2 cellular contexts compared by ENCODE assay signal in the genomic region with DNA sequence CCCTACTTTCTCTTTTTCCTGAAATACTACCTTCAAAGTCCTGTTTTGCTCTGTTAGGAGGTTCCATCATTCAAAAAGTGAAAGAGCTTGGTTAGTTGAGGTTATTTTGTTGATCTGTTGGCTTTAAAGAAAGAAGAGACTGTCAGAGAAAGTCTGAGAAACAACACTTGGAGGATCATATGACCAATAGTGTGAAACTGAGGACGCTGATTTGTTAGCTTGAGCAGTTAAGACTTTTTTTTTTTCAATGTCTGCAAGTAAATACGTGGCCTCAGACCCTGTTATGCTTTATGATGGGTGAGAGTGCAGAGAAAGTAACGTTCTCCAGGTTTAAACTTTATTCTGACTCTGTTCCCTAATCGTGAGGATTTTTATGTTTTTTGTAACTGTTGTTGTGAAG.
TF ChIP-seq lines count a peak whose summit lies in the region.

No MANE protein-coding gene starts in this region.

TF ChIP-seq in liver, 16 proteins besides CTCF, POLR2A, EP300 and RAD21 (continued from another document):
- TF ChIP-seq, protein P1, sequence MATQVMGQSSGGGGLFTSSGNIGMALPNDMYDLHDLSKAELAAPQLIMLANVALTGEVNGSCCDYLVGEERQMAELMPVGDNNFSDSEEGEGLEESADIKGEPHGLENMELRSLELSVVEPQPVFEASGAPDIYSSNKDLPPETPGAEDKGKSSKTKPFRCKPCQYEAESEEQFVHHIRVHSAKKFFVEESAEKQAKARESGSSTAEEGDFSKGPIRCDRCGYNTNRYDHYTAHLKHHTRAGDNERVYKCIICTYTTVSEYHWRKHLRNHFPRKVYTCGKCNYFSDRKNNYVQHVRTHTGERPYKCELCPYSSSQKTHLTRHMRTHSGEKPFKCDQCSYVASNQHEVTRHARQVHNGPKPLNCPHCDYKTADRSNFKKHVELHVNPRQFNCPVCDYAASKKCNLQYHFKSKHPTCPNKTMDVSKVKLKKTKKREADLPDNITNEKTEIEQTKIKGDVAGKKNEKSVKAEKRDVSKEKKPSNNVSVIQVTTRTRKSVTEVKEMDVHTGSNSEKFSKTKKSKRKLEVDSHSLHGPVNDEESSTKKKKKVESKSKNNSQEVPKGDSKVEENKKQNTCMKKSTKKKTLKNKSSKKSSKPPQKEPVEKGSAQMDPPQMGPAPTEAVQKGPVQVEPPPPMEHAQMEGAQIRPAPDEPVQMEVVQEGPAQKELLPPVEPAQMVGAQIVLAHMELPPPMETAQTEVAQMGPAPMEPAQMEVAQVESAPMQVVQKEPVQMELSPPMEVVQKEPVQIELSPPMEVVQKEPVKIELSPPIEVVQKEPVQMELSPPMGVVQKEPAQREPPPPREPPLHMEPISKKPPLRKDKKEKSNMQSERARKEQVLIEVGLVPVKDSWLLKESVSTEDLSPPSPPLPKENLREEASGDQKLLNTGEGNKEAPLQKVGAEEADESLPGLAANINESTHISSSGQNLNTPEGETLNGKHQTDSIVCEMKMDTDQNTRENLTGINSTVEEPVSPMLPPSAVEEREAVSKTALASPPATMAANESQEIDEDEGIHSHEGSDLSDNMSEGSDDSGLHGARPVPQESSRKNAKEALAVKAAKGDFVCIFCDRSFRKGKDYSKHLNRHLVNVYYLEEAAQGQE (IDR thresholded peaks at IDR 0.05) = no peak
- no peak for TF ChIP-seq FOXA1 (IDR thresholded peaks at IDR 0.05)
- TF ChIP-seq YY1 (IDR thresholded peaks at IDR 0.05) = no peak
- TF ChIP-seq HNF4A (conservative IDR thresholded peaks at IDR 0.05) = no peak
- TF ChIP-seq SP1 (IDR thresholded peaks at IDR 0.05) = no peak
- no peak for TF ChIP-seq FOXA2 (IDR thresholded peaks at IDR 0.05)
- TF ChIP-seq NR2F2 (IDR thresholded peaks at IDR 0.05) = no peak
- TF ChIP-seq HNF4G (IDR thresholded peaks at IDR 0.05) = no peak
- no peak for TF ChIP-seq EGR1 (IDR thresholded peaks at IDR 0.05; ENCODE audit: low read depth in 2 of 2)
- no peak for TF ChIP-seq ATF3 (IDR thresholded peaks at IDR 0.05)
- TF ChIP-seq, protein P2, sequence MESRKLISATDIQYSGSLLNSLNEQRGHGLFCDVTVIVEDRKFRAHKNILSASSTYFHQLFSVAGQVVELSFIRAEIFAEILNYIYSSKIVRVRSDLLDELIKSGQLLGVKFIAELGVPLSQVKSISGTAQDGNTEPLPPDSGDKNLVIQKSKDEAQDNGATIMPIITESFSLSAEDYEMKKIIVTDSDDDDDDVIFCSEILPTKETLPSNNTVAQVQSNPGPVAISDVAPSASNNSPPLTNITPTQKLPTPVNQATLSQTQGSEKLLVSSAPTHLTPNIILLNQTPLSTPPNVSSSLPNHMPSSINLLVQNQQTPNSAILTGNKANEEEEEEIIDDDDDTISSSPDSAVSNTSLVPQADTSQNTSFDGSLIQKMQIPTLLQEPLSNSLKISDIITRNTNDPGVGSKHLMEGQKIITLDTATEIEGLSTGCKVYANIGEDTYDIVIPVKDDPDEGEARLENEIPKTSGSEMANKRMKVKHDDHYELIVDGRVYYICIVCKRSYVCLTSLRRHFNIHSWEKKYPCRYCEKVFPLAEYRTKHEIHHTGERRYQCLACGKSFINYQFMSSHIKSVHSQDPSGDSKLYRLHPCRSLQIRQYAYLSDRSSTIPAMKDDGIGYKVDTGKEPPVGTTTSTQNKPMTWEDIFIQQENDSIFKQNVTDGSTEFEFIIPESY (IDR thresholded peaks at IDR 0.05) = no peak
- TF ChIP-seq TAF1 (conservative IDR thresholded peaks at IDR 0.05) = no peak
- TF ChIP-seq GABPA (IDR thresholded peaks at IDR 0.05 in 1 of 2, conservative IDR thresholded peaks at IDR 0.05 in 1 of 2) = no peak

TF ChIP-seq in HepG2, 621 proteins besides CTCF, POLR2A, EP300 and RAD21 (continued from another document):
- TF ChIP-seq, protein P3, sequence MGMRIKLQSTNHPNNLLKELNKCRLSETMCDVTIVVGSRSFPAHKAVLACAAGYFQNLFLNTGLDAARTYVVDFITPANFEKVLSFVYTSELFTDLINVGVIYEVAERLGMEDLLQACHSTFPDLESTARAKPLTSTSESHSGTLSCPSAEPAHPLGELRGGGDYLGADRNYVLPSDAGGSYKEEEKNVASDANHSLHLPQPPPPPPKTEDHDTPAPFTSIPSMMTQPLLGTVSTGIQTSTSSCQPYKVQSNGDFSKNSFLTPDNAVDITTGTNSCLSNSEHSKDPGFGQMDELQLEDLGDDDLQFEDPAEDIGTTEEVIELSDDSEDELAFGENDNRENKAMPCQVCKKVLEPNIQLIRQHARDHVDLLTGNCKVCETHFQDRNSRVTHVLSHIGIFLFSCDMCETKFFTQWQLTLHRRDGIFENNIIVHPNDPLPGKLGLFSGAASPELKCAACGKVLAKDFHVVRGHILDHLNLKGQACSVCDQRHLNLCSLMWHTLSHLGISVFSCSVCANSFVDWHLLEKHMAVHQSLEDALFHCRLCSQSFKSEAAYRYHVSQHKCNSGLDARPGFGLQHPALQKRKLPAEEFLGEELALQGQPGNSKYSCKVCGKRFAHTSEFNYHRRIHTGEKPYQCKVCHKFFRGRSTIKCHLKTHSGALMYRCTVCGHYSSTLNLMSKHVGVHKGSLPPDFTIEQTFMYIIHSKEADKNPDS (CRISPR knock-in tag; IDR thresholded peaks at IDR 0.05) = no peak
- TF ChIP-seq CHD4 (IDR thresholded peaks at IDR 0.05; ENCODE audit: borderline replicate concordance, low read length) (no peak), POLR2G (IDR thresholded peaks at IDR 0.05; ENCODE audit: low read depth, low read length) (no peak), HOXA5 (CRISPR knock-in tag; IDR thresholded peaks at IDR 0.05) (no peak), ZNF263 (CRISPR knock-in tag; IDR thresholded peaks at IDR 0.05) (no peak), FOXP4 (CRISPR knock-in tag; IDR thresholded peaks at IDR 0.05) (no peak), MTF2 (CRISPR knock-in tag; IDR thresholded peaks at IDR 0.05; ENCODE audit: borderline replicate concordance) (no peak), ZNF12 (CRISPR knock-in tag; IDR thresholded peaks at IDR 0.05) (no peak), MAZ (IDR thresholded peaks at IDR 0.05; ENCODE audit: borderline replicate concordance, low read depth, low read length) (no peak), MAZ (CRISPR knock-in tag; IDR thresholded peaks at IDR 0.05; ENCODE audit: low read depth) (no peak), ZNF678 (CRISPR knock-in tag; IDR thresholded peaks at IDR 0.05) (no peak)
TF ChIP-seq in HepG2: peak in this region for 0.
